In genomic region chr15:59367022-59367451, GRCh38 we compare ENCODE assay signal across 18 cellular contexts. TPM values are rescaled to one million over a fixed set of nuclear protein-coding genes. Genes with fewer than 3 reads are reported as not detected.
DNase-seq lines count a peak whose midpoint lies in the region; ATAC-seq and TF ChIP-seq lines count a peak whose summit lies in the region.
"Had no signal": no experiment of that assay in that cellular context is flagged by ENCODE, and none has a peak within 500 bp of the region (broad histone marks: within the 10 kb centered on the region; RNA-seq: fewer than 3 reads in every experiment).

No MANE protein-coding gene starts in this region.

- H3K4me1 Mint-ChIP-seq in dendritic cell treated with granulocyte-macrophage colony-stimulating factor and Interleukin-4, amounts not matched to agents 40 ng/mL and 50 ng/mL, for 4 days (ENCODE audit: low read depth) = peaks cover 65% of the 10 kb centered on the region

- peak overlapping the region; percentile 34 for H3K4me3 Mint-ChIP-seq in dendritic cell treated with granulocyte-macrophage colony-stimulating factor and Interleukin-4, amounts not matched to agents 40 ng/mL and 50 ng/mL, for 4 days
- H3K4me3 Mint-ChIP-seq: stimulated activated naive CD8-positive, alpha-beta T cell treated with anti-CD3 and anti-CD28 coated beads, Interleukin-15, amount 100 ng/mL, for 72 hours had no signal

- H3K4me1 ChIP-seq in PC-9 (replicated peaks; ENCODE audit: insufficient read depth) = peaks cover 36% of the 10 kb centered on the region
- H3K4me1 ChIP-seq in osteoblast (ENCODE audit: insufficient read depth, low read length) = peaks cover 28% of the 10 kb centered on the region

- no peak for ATAC-seq in HG03135 (IDR thresholded peaks at IDR 0.05; ENCODE audit: unreplicated experiment)
- no peak for ATAC-seq in HG03442 (IDR thresholded peaks at IDR 0.05; ENCODE audit: unreplicated experiment)
- no peak for ATAC-seq in HG02588 (IDR thresholded peaks at IDR 0.05; ENCODE audit: unreplicated experiment)
- ATAC-seq: body of pancreas; pancreas; stimulated activated naive CD8-positive, alpha-beta T cell treated with anti-CD3 and anti-CD28 coated beads, Interleukin-15, amount 100 ng/mL, for 72 hours had no signal

- peak; percentile 13 for DNase-seq in EL
- DNase-seq in PC-9 = no peak
- no peak for DNase-seq in osteoblast (ENCODE audit: insufficient read length, low spot score, missing footprints)
- DNase-seq in SK-N-DZ (ENCODE audit: low spot score) = no peak
- DNase-seq: activated CD4-positive, alpha-beta T cell treated with anti-CD3 and anti-CD28 coated beads for 1 hour; activated naive CD4-positive, alpha-beta T cell; glutamatergic neuron; NCI-H1436; NCI-H446 treated with DMSO at 0.1 percent for 48 hours; pancreas; stimulated activated naive CD8-positive, alpha-beta T cell treated with anti-CD3 and anti-CD28 coated beads, Interleukin-15, amount 100 ng/mL, for 72 hours; T-helper 1 cell had no signal

- H3F3A ChIP-seq in PC-9 (ENCODE audit: insufficient read depth, low read depth) = no peaks in the 10 kb centered on the region; the same call in 1 of the 2 replicates

- H3K9me3 ChIP-seq in PC-9 (ENCODE audit: insufficient read depth, low read depth) (no peaks in the 10 kb centered on the region), osteoblast (ENCODE audit: low read depth, low read length) (no peaks in the 10 kb centered on the region)
- H3K9me3 ChIP-seq: body of pancreas, pancreas had no signal

- no peaks in the 10 kb centered on the region for H3K9me2 ChIP-seq in PC-9 (ENCODE audit: insufficient read depth)

- H3K79me2 ChIP-seq in PC-9 (ENCODE audit: low read depth) (peaks cover 97% of the 10 kb centered on the region), osteoblast (ENCODE audit: insufficient read depth, low read length) (peaks cover 92% of the 10 kb centered on the region)

- H3K4me3 ChIP-seq in PC-9 = no peak overlapping the region
- H3K4me3 ChIP-seq in osteoblast (ENCODE audit: insufficient read depth, low read length) = no peak overlapping the region
- H3K4me3 ChIP-seq: body of pancreas, pancreas had no signal

- H3K36me3 ChIP-seq in PC-9 (ENCODE audit: low read depth) = peaks cover 9% of the 10 kb centered on the region; the same call in 1 of the 2 replicates
- no peaks in the 10 kb centered on the region for H3K36me3 ChIP-seq in osteoblast (ENCODE audit: insufficient read depth, low read length)
- H3K36me3 ChIP-seq: pancreas had no signal

- H4K20me1 ChIP-seq in PC-9 (ENCODE audit: insufficient read depth) (peaks cover 40% of the 10 kb centered on the region), osteoblast (ENCODE audit: insufficient read depth, low read length) (peaks cover 53% of the 10 kb centered on the region)

- H3K36me3 Mint-ChIP-seq in dendritic cell treated with granulocyte-macrophage colony-stimulating factor and Interleukin-4, amounts not matched to agents 40 ng/mL and 50 ng/mL, for 4 days (ENCODE audit: low read depth) = peaks cover 16% of the 10 kb centered on the region

- H3K27me3 ChIP-seq in PC-9 (ENCODE audit: insufficient read depth, low read depth) = no peaks in the 10 kb centered on the region
- no peaks in the 10 kb centered on the region for H3K27me3 ChIP-seq in osteoblast (ENCODE audit: insufficient read depth, low read length)
- H3K27me3 ChIP-seq: body of pancreas, pancreas had no signal

- H3K27ac Mint-ChIP-seq in dendritic cell treated with granulocyte-macrophage colony-stimulating factor and Interleukin-4, amounts not matched to agents 40 ng/mL and 50 ng/mL, for 4 days = peak overlapping the region; percentile 74
- H3K27ac Mint-ChIP-seq: stimulated activated naive CD8-positive, alpha-beta T cell treated with anti-CD3 and anti-CD28 coated beads, Interleukin-15, amount 100 ng/mL, for 72 hours had no signal

- no peaks in the 10 kb centered on the region for H3K9me3 Mint-ChIP-seq in dendritic cell treated with granulocyte-macrophage colony-stimulating factor and Interleukin-4, amounts not matched to agents 40 ng/mL and 50 ng/mL, for 4 days
- H3K9me3 Mint-ChIP-seq: stimulated activated naive CD8-positive, alpha-beta T cell treated with anti-CD3 and anti-CD28 coated beads, Interleukin-15, amount 100 ng/mL, for 72 hours had no signal

- POLR2A ChIA-PET in PC-9 (lab: Charles Lee; ENCODE audit: unreplicated experiment) = interaction anchor here (0.5 to 0.7 kb wide), 3 partner anchors 21 to 445 kb away, joined by 3 to 4 read pairs (median 3); no protein-coding TSS in a partner anchor

- no peaks in the 10 kb centered on the region for H3K27me3 Mint-ChIP-seq in dendritic cell treated with granulocyte-macrophage colony-stimulating factor and Interleukin-4, amounts not matched to agents 40 ng/mL and 50 ng/mL, for 4 days

- TF ChIP-seq CTCF in PC-9 (conservative IDR thresholded peaks at IDR 0.05) (no peak), osteoblast (IDR thresholded peaks at IDR 0.05; ENCODE audit: extremely low read depth, low read depth, low read length) (no peak)

- H3K4me2 ChIP-seq in PC-9 = peak overlapping the region; percentile 60
- no peak overlapping the region for H3K4me2 ChIP-seq in osteoblast (ENCODE audit: insufficient read depth, low read length)

- H2AFZ ChIP-seq in PC-9 (no peak overlapping the region), osteoblast (ENCODE audit: low read length) (no peak overlapping the region)

- no TSS peak for BruUV-seq in PC-9 (replicated peaks; lab: Mats Ljungman, UMichigan)

- intact Hi-C loops in PC-9 (cut with micrococcal nuclease; ENCODE audit: unreplicated experiment) = no loop called here
- intact Hi-C loops in dendritic cell treated with granulocyte-macrophage colony-stimulating factor and Interleukin-4, amounts not matched to agents 40 ng/mL and 50 ng/mL, for 4 days (cut with micrococcal nuclease) = no loop called here

- H3K27ac ChIP-seq in PC-9 (peak overlapping the region; percentile 56; the same call in 1 of the 2 replicates), osteoblast (ENCODE audit: low read depth, low read length) (peak overlapping the region; percentile 3)
- H3K27ac ChIP-seq: body of pancreas, C4-2B, pancreas had no signal

- CTCF ChIA-PET in PC-9 (lab: Charles Lee) = interaction anchor here (1.4 kb wide), 1 partner anchor 110 kb away, joined by 3 read pairs; no protein-coding TSS in a partner anchor

RNA-seq across cellular contexts. Expression of gene MYO1E, which starts 5.6 kb away (rescaled TPM):
- 156 and 213 TPM in 2 replicates for total RNA-seq in PC-9 (2021)
- 220 and 336 TPM in 2 replicates for total RNA-seq in osteoblast
- polyA plus RNA-seq in SK-N-DZ (2014; cell fraction: cytosol; rRNA removed) = 0.09 and 1.1 TPM in 2 replicates
- polyA plus RNA-seq in SK-N-DZ (2014; cell fraction: nucleus; rRNA removed) = 0.49 TPM in 1 of 2 replicates, not detected in the other
